8 cellular contexts compared by ENCODE assay signal in genomic region chr6:36598739-36599318, GRCh38. TPM values are rescaled to one million over a fixed set of nuclear protein-coding genes. Genes with fewer than 3 reads are reported as not detected.
DNase-seq lines count a peak whose midpoint lies in the region; ATAC-seq and TF ChIP-seq lines count a peak whose summit lies in the region.

No MANE protein-coding gene starts in this region.

- ATAC-seq in GM18870 (IDR thresholded peaks at IDR 0.05; ENCODE audit: unreplicated experiment), result no peak

- no peak for DNase-seq in GM23248
- DNase-seq in foreskin fibroblast, result no peak
- DNase-seq in A172 (ENCODE audit: low spot score), result no peak
- DNase-seq in stimulated activated CD4-positive, alpha-beta T cell treated with anti-CD3 and anti-CD28 coated beads, Interleukin-4, amount 100 ng/mL, for 24 hours, result no peak
- DNase-seq in NCI-H2171 (lab: John Stamatoyannopoulos, UW), result no peak

- H3K9me2 ChIP-seq in GM23248 (ENCODE audit: insufficient read depth), result no peaks in the 10 kb centered on the region

- peaks cover 66% of the 10 kb centered on the region for H4K20me1 ChIP-seq in GM23248 (ENCODE audit: insufficient read depth)

- H3K36me3 ChIP-seq in GM23248 (ENCODE audit: low read depth) (peaks cover 80% of the 10 kb centered on the region), skeletal muscle satellite cell (ENCODE audit: insufficient read depth, low read length) (peaks cover 88% of the 10 kb centered on the region)

- peaks cover 61% of the 10 kb centered on the region for H3K4me1 ChIP-seq in GM23248 (ENCODE audit: insufficient read depth)
- H3K4me1 ChIP-seq in skeletal muscle satellite cell (ENCODE audit: control insufficient read depth, insufficient read depth, low read length), result peaks cover 49% of the 10 kb centered on the region

- no peaks in the 10 kb centered on the region for H3K9me3 ChIP-seq in GM23248 (ENCODE audit: low read depth)
- H3K9me3 ChIP-seq in skeletal muscle satellite cell (replicated peaks; ENCODE audit: low read length), result no peaks in the 10 kb centered on the region

- H3K4me3 ChIP-seq in GM23248 (peak overlapping the region; percentile 96), WI38 (ENCODE audit: low read depth, low read length) (peak overlapping the region; percentile 100), foreskin fibroblast (ENCODE audit: low read depth in 1 of 2, low read length in 2 of 2) (peak overlapping the region; percentile 91 to 100), skeletal muscle satellite cell (ENCODE audit: low read length) (peak overlapping the region; percentile 74)

- no peak for TF ChIP-seq CTCF in WI38 (IDR thresholded peaks at IDR 0.05; ENCODE audit: low read depth, low read length)
- no peak for TF ChIP-seq CTCF in foreskin fibroblast (IDR thresholded peaks at IDR 0.05; ENCODE audit: low read depth, low read length)

- H3K27ac ChIP-seq in GM23248, result peak overlapping the region; percentile 16

- peak overlapping the region; percentile 99 for H3K9ac ChIP-seq in GM23248
- peak overlapping the region; percentile 98 for H3K9ac ChIP-seq in skeletal muscle satellite cell (ENCODE audit: low read depth, low read length)

- H3K79me2 ChIP-seq in GM23248 (ENCODE audit: insufficient read depth), result peaks cover 97% of the 10 kb centered on the region

- H3K27me3 ChIP-seq in GM23248 (replicated peaks; ENCODE audit: insufficient read depth), result no peaks in the 10 kb centered on the region
- no peaks in the 10 kb centered on the region for H3K27me3 ChIP-seq in skeletal muscle satellite cell (ENCODE audit: control insufficient read depth, insufficient read depth, low read length)

- peak overlapping the region; percentile 97 for H3K4me2 ChIP-seq in GM23248 (ENCODE audit: unreplicated experiment)
- peak overlapping the region; percentile 85 for H3K4me2 ChIP-seq in skeletal muscle satellite cell (ENCODE audit: low read length)

- peaks cover 93% of the 10 kb centered on the region for H3F3A ChIP-seq in GM23248 (ENCODE audit: insufficient read depth)

- H2AFZ ChIP-seq in GM23248, result no peak overlapping the region

- in situ Hi-C loops in GM23248 (cut with MboI), result no loop called here

- 68 to 75% methylated on average over 11 of the region's 11 CpGs for WGBS in GM23248 (ENCODE audit: low coverage in 1 of 2, low lambda C conversion rate in 2 of 2, missing lambda C conversion rate in 2 of 2), 2 experiments

RNA-seq across cellular contexts. Expression of gene SRSF3, which starts 4.7 kb away (rescaled TPM):
- 141 and 171 TPM in 2 replicates for total RNA-seq in GM23248 (2014; rRNA removed; shearing (Covaris generic))
- polyA plus RNA-seq in GM23248 (2016; fragmentation: Nextera tagmentation; extraction: Ambion mirVana), result 238 and 243 TPM in 2 replicates
- 182 and 211 TPM in 2 replicates for total RNA-seq in skeletal muscle satellite cell (2012; rRNA removed)
- 238 and 255 TPM in 2 replicates for total RNA-seq in A172 (2014; rRNA removed; shearing (Covaris generic))

RNA-seq across cellular contexts. Expression of gene STK38, which starts 51.5 kb away (rescaled TPM):
- total RNA-seq in GM23248 (2014; rRNA removed; shearing (Covaris generic)), result 30.5 and 35.6 TPM in 2 replicates
- 50.4 and 51.1 TPM in 2 replicates for polyA plus RNA-seq in GM23248 (2016; fragmentation: Nextera tagmentation; extraction: Ambion mirVana)
- total RNA-seq in skeletal muscle satellite cell (2012; rRNA removed), result 11.2 and 13.8 TPM in 2 replicates
- total RNA-seq in A172 (2014; rRNA removed; shearing (Covaris generic)), result 23.7 and 25.3 TPM in 2 replicates
